1 cellular context compared by ENCODE assay signal in genomic region chr15:31215490-31216209, GRCh38.
TF ChIP-seq lines count a peak whose summit lies in the region.

No MANE protein-coding gene starts in this region.

TF ChIP-seq in HepG2, 621 proteins besides CTCF, POLR2A, EP300 and RAD21 (continued from another document and continues in another):
- TF ChIP-seq GMEB1 (CRISPR knock-in tag; IDR thresholded peaks at IDR 0.05; ENCODE audit: borderline replicate concordance) (0 out of 2 replicates have a peak, but pooled peaks have one; percentile 53), TSC22D2 (CRISPR knock-in tag; IDR thresholded peaks at IDR 0.05; ENCODE audit: borderline replicate concordance) (no peak; the same call in 1 of the 2 replicates), ZNF740 (CRISPR knock-in tag; IDR thresholded peaks at IDR 0.05) (peak; percentile 22; the same call in 1 of the 2 replicates), TAF1 (CRISPR knock-in tag; IDR thresholded peaks at IDR 0.05) (no peak), LCORL (IDR thresholded peaks at IDR 0.05) (no peak), LCORL (CRISPR knock-in tag; IDR thresholded peaks at IDR 0.05) (peak; percentile 65), AFF4 (CRISPR knock-in tag; IDR thresholded peaks at IDR 0.05) (no peak), ZFP1 (CRISPR knock-in tag; IDR thresholded peaks at IDR 0.05) (peak; percentile 34; the same call in 1 of the 2 replicates), DDIT3 (CRISPR knock-in tag; IDR thresholded peaks at IDR 0.05) (no peak), MAFF (IDR thresholded peaks at IDR 0.05; ENCODE audit: low read depth, low read length) (no peak), ZSCAN25 (CRISPR knock-in tag; IDR thresholded peaks at IDR 0.05) (peak; percentile 84; the same call in 1 of the 2 replicates), ZNF232 (CRISPR knock-in tag; IDR thresholded peaks at IDR 0.05; ENCODE audit: borderline replicate concordance) (0 out of 2 replicates have a peak, but pooled peaks have one; percentile 37), CCAR2 (optimal IDR thresholded peaks at IDR 0.05; ENCODE audit: low read depth, low read length) (no peak), ZNF44 (CRISPR knock-in tag; IDR thresholded peaks at IDR 0.05) (no peak), ZNF253 (CRISPR knock-in tag; IDR thresholded peaks at IDR 0.05; ENCODE audit: borderline replicate concordance) (peak; percentile 54; the same call in 1 of the 2 replicates), MED8 (CRISPR knock-in tag; IDR thresholded peaks at IDR 0.05; ENCODE audit: insufficient replicate concordance) (no peak), ZBTB7A (CRISPR knock-in tag; IDR thresholded peaks at IDR 0.05) (peak; percentile 39; the same call in 1 of the 2 replicates), MAX (IDR thresholded peaks at IDR 0.05) (peak; percentile 42; the same call in 1 of the 2 replicates), ATF7-NPFF (CRISPR knock-in tag; IDR thresholded peaks at IDR 0.05; ENCODE audit: low read depth) (peak; percentile 58; the same call in 1 of the 2 replicates), ZNF792 (CRISPR knock-in tag; IDR thresholded peaks at IDR 0.05) (no peak), FOSL2 (CRISPR knock-in tag; IDR thresholded peaks at IDR 0.05) (peak; percentile 3; the same call in 1 of the 2 replicates), ZNF747 (CRISPR knock-in tag; IDR thresholded peaks at IDR 0.05; ENCODE audit: borderline replicate concordance) (peak; percentile 20; the same call in 1 of the 2 replicates), PHF5A (CRISPR knock-in tag; IDR thresholded peaks at IDR 0.05; ENCODE audit: low read depth, unreplicated experiment) (peak; percentile 8), GATAD1 (CRISPR knock-in tag; IDR thresholded peaks at IDR 0.05) (0 out of 2 replicates have a peak, but pooled peaks have one; percentile 30), KAT7 (CRISPR knock-in tag; IDR thresholded peaks at IDR 0.05; ENCODE audit: borderline replicate concordance) (0 out of 2 replicates have a peak, but pooled peaks have one; percentile 22), BORCS8-MEF2B (CRISPR knock-in tag; IDR thresholded peaks at IDR 0.05) (no peak), PHF8 (CRISPR knock-in tag; IDR thresholded peaks at IDR 0.05) (peak; percentile 37; the same call in 1 of the 2 replicates), CEBPG (CRISPR knock-in tag; IDR thresholded peaks at IDR 0.05) (0 out of 2 replicates have a peak, but pooled peaks have one; percentile 9), ZFAT (CRISPR knock-in tag; conservative IDR thresholded peaks at IDR 0.05) (0 out of 2 replicates have a peak, but pooled peaks have one; percentile 15), HDAC1 (CRISPR knock-in tag; IDR thresholded peaks at IDR 0.05) (peak; percentile 53; the same call in 1 of the 2 replicates), RXRA (CRISPR knock-in tag; IDR thresholded peaks at IDR 0.05) (0 out of 2 replicates have a peak, but pooled peaks have one; percentile 32), THAP9 (CRISPR knock-in tag; IDR thresholded peaks at IDR 0.05; ENCODE audit: borderline replicate concordance) (0 out of 2 replicates have a peak, but pooled peaks have one; percentile 9), YY1 (IDR thresholded peaks at IDR 0.05; ENCODE audit: insufficient read depth, insufficient replicate concordance, low read depth, low read length) (peak; percentile 34), NFKBIZ (CRISPR knock-in tag; IDR thresholded peaks at IDR 0.05) (no peak), MEIS1 (CRISPR knock-in tag; IDR thresholded peaks at IDR 0.05; ENCODE audit: borderline replicate concordance) (0 out of 2 replicates have a peak, but pooled peaks have one; percentile 5), PHF20 (CRISPR knock-in tag; IDR thresholded peaks at IDR 0.05) (peak; percentile 26; the same call in 1 of the 2 replicates), ZNF672 (CRISPR knock-in tag; IDR thresholded peaks at IDR 0.05) (no peak), HNF4A (CRISPR knock-in tag; IDR thresholded peaks at IDR 0.05) (0 out of 2 replicates have a peak, but pooled peaks have one; percentile 12), ZNF549 (CRISPR knock-in tag; IDR thresholded peaks at IDR 0.05) (no peak), MAZ (IDR thresholded peaks at IDR 0.05; ENCODE audit: borderline replicate concordance, low read depth, low read length) (no peak; the same call in 1 of the 2 replicates), MAZ (CRISPR knock-in tag; IDR thresholded peaks at IDR 0.05; ENCODE audit: low read depth) (peak; percentile 80), MXD3 (CRISPR knock-in tag; IDR thresholded peaks at IDR 0.05) (peak; percentile 63), ZNF550 (CRISPR knock-in tag; IDR thresholded peaks at IDR 0.05; ENCODE audit: borderline replicate concordance) (no peak), SIN3B (IDR thresholded peaks at IDR 0.05; ENCODE audit: low read length) (no peak), TBP (CRISPR knock-in tag; IDR thresholded peaks at IDR 0.05) (0 out of 2 replicates have a peak, but pooled peaks have one; percentile 13), MZF1 (CRISPR knock-in tag; IDR thresholded peaks at IDR 0.05; ENCODE audit: borderline replicate concordance) (no peak), ZBTB26 (CRISPR knock-in tag; IDR thresholded peaks at IDR 0.05; ENCODE audit: borderline replicate concordance) (0 out of 2 replicates have a peak, but pooled peaks have one; percentile 21), ZFY (CRISPR knock-in tag; IDR thresholded peaks at IDR 0.05) (peak; percentile 77), ZMAT3 (CRISPR knock-in tag; conservative IDR thresholded peaks at IDR 0.05) (peak; percentile 29; the same call in 1 of the 2 replicates), ZBTB34 (CRISPR knock-in tag; IDR thresholded peaks at IDR 0.05) (no peak), ZBTB49 (CRISPR knock-in tag; IDR thresholded peaks at IDR 0.05; ENCODE audit: borderline replicate concordance) (0 out of 2 replicates have a peak, but pooled peaks have one; percentile 48), HNRNPK (IDR thresholded peaks at IDR 0.05; ENCODE audit: low read depth, low read length, poor library complexity, severe bottlenecking) (peak; percentile 79)
